8 cellular contexts compared by ENCODE assay signal in the genomic region with DNA sequence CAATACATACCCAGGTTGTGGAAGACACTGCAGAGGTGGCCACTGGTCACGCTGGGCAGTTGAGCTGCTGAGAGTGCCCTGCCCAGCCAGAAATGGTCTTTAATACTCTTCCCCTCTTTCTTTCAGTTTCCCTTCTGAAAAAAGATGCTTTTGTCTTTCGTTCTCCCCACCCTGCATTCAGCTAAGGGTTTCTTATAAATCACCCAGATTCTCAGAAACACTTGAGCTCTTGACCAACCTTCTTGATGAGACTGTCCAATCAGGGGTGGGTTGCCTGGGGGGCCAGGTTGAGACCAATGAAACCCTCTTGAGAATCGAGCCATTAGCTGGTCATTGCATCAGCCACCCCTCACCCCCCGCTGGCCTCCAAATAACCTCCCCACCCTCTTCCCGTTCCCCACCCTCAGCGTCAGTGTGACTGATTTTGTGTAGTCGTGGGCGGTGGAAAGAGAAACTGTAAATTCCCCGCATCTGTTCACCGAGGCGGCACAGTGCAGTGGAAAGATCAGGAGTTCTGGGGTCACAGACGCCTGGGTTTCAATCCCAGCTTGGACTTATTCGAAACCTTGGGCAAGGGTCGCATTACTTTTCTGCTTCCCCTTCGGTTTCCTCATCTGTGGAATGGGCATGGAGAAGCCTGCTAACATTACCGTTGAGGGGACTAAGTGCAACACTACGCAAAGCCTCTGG. TPM values are rescaled to one million over a fixed set of nuclear protein-coding genes. Genes with fewer than 3 reads are reported as not detected.
DNase-seq lines count a peak whose midpoint lies in the region; ATAC-seq and TF ChIP-seq lines count a peak whose summit lies in the region.

No MANE protein-coding gene starts in this region.

- H3K4me1 ChIP-seq in fibroblast of lung (ENCODE audit: control insufficient read depth, extremely low read depth, insufficient read depth, low read length) (peaks cover 7% of the 10 kb centered on the region), thymus (ENCODE audit: control insufficient read depth, insufficient read depth, low read length) (peaks cover 9% of the 10 kb centered on the region)

- WGBS in thymus: 5% methylated on average over 17 of the region's 17 CpGs

- no peaks in the 10 kb centered on the region for H3K36me3 ChIP-seq in fibroblast of lung (ENCODE audit: control insufficient read depth, insufficient read depth, low read length)
- H3K36me3 ChIP-seq in thymus (ENCODE audit: control insufficient read depth, insufficient read depth): no peaks in the 10 kb centered on the region

- DNase-seq in NCI-H2196 (lab: John Stamatoyannopoulos, UW; ENCODE audit: unreplicated experiment) (peak; percentile 4), NCI-H2196 treated with DMSO at 0.1 percent for 48 hours (lab: John Stamatoyannopoulos, UW; ENCODE audit: unreplicated experiment) (no peak), NCI-H69 (lab: John Stamatoyannopoulos, UW) (peak; percentile 94), activated T-cell treated with anti-CD3 and anti-CD28 coated beads for 48 hours (ENCODE audit: low read depth) (peak; percentile 82), fibroblast of lung (ENCODE audit: low read depth in 2 of 2) (peak; percentile 97 to 99), neural crest cell (ENCODE audit: low read depth, low spot score) (no peak)

- H3K27me3 ChIP-seq in fibroblast of lung (ENCODE audit: control insufficient read depth, insufficient read depth, low read length) (no peaks in the 10 kb centered on the region), thymus (ENCODE audit: control insufficient read depth, insufficient read depth) (no peaks in the 10 kb centered on the region)

- H3K27me3 Mint-ChIP-seq in neural crest cell (ENCODE audit: low read depth): no peaks in the 10 kb centered on the region

- no peak for TF ChIP-seq CTCF in fibroblast of lung (conservative IDR thresholded peaks at IDR 0.05 in 1 of 2, IDR thresholded peaks at IDR 0.05 in 1 of 2; ENCODE audit: low read depth in 1 of 2, low read length in 2 of 2)
- no peak for TF ChIP-seq CTCF in neural crest cell (conservative IDR thresholded peaks at IDR 0.05)

- H3K9me3 Mint-ChIP-seq in neural crest cell: no peaks in the 10 kb centered on the region

- H3K36me3 Mint-ChIP-seq in neural crest cell (ENCODE audit: low read depth): peaks cover 3% of the 10 kb centered on the region

- H3K9ac ChIP-seq in fibroblast of lung (ENCODE audit: insufficient read depth, low read length): peak overlapping the region; percentile 91

- H3K4me3 ChIP-seq in fibroblast of lung (replicated peaks in 1 of 4; ENCODE audit: control extremely low read depth in 1 of 4, insufficient read depth in 1 of 4, low read depth in 3 of 4, low read length in 4 of 4): peak overlapping the region; percentile 59 to 95 (median 78)
- H3K4me3 ChIP-seq in thymus (ENCODE audit: low read length): peak overlapping the region; percentile 82

- peak overlapping the region; percentile 99 for H3K27ac ChIP-seq in fibroblast of lung (ENCODE audit: insufficient read depth, low read length)
- peak overlapping the region; percentile 84 for H3K27ac ChIP-seq in thymus (ENCODE audit: low read depth)

- peak overlapping the region; percentile 94 for H3K4me2 ChIP-seq in fibroblast of lung (ENCODE audit: extremely low read depth, insufficient read depth, low read length)

- H4K20me1 ChIP-seq in fibroblast of lung (ENCODE audit: control insufficient read depth, extremely low read depth, insufficient read depth, low read length): no peaks in the 10 kb centered on the region

- peak; percentile 49 for ATAC-seq in HG02885 (IDR thresholded peaks at IDR 0.05; ENCODE audit: poor library complexity, unreplicated experiment)

- peaks cover 40% of the 10 kb centered on the region for H3K4me1 Mint-ChIP-seq in neural crest cell

- peak overlapping the region; percentile 93 for H3K27ac Mint-ChIP-seq in neural crest cell (ENCODE audit: unreplicated experiment)

- H3K4me3 Mint-ChIP-seq in neural crest cell: peak overlapping the region; percentile 95

- peaks cover 15% of the 10 kb centered on the region for H3K79me2 ChIP-seq in fibroblast of lung (ENCODE audit: control insufficient read depth, insufficient read depth, low read length)

- no peaks in the 10 kb centered on the region for H3K9me3 ChIP-seq in fibroblast of lung (ENCODE audit: control insufficient read depth, insufficient read depth, low read depth, low read length)
- H3K9me3 ChIP-seq in thymus (ENCODE audit: control insufficient read depth): no peaks in the 10 kb centered on the region

- peak overlapping the region; percentile 14 for H2AFZ ChIP-seq in fibroblast of lung (ENCODE audit: low read length)

RNA-seq across cellular contexts. Expression of gene WDR25, which starts 0.9 kb away (rescaled TPM):
- total RNA-seq in fibroblast of lung (15.4 and 20.3 TPM in 2 replicates), neural crest cell (7.6 and 9.8 TPM in 2 replicates)
- polyA plus RNA-seq in fibroblast of lung (10.1 and 21.2 TPM in 2 replicates), thymus (7.2 TPM)
- 10.3 and 19.7 TPM in 2 replicates for polyA plus RNA-seq in fibroblast of lung (2012)
- polyA minus RNA-seq in fibroblast of lung (ENCODE audit: low replicate concordance): 9.5 and 20.6 TPM in 2 replicates

RNA-seq across cellular contexts. Expression of gene SLC25A47, which starts 52.3 kb away (rescaled TPM):
- total RNA-seq in fibroblast of lung: under 0.01 TPM in 1 of 2 replicates, not detected in the other
- polyA plus RNA-seq in fibroblast of lung: not detected in 2 replicates
- polyA plus RNA-seq in fibroblast of lung (2012): not detected in 2 replicates
- not detected in 2 replicates for polyA minus RNA-seq in fibroblast of lung (ENCODE audit: low replicate concordance)
- not detected in 2 replicates for total RNA-seq in neural crest cell
- polyA plus RNA-seq in thymus: 0.09 TPM

Comparison
In these comparisons a context has a peak if more than half of its experiments do, and no peak if none do; other contexts are left out.
1. DNase-seq: peak in NCI-H2196 (single experiment), NCI-H69 (single experiment), activated T-cell treated with anti-CD3 and anti-CD28 coated beads for 48 hours (single experiment) and fibroblast of lung (2 of 2); none in NCI-H2196 treated with DMSO at 0.1 percent for 48 hours (single experiment) and neural crest cell (single experiment).